8 cellular contexts compared by ENCODE assay signal in genomic region chr3:182795383-182795782, GRCh38. TPM values are rescaled to one million over a fixed set of nuclear protein-coding genes. Genes with fewer than 3 reads are reported as not detected.
A peak's percentile ranks its signal among the peaks of the same experiment; 100 is the strongest.
DNase-seq lines count a peak whose midpoint lies in the region; ATAC-seq and TF ChIP-seq lines count a peak whose summit lies in the region.

No MANE protein-coding gene starts in this region.

- no peak overlapping the region for H4K8ac ChIP-seq in H9 (replicated peaks; ENCODE audit: insufficient read length, low read depth, low read length)

- no peaks in the 10 kb centered on the region for H3K36me3 ChIP-seq in OCI-LY3 (replicated peaks; ENCODE audit: low read depth, low read length)
- H3K36me3 ChIP-seq in adipocyte (ENCODE audit: control insufficient read depth, insufficient read depth, low read length, severe bottlenecking), result no peaks in the 10 kb centered on the region
- H3K36me3 ChIP-seq in upper lobe of left lung, result no peaks in the 10 kb centered on the region

- ATAC-seq in upper lobe of left lung (ENCODE audit: low FRiP score in 2 of 2) (no peak), HG02588 (IDR thresholded peaks at IDR 0.05; ENCODE audit: unreplicated experiment) (no peak)

- no peak for TF ChIP-seq EP300 in upper lobe of left lung (IDR thresholded peaks at IDR 0.05)

- no peak overlapping the region for H3T11ph ChIP-seq in H9 (ENCODE audit: low read length)

- H3K9me3 Mint-ChIP-seq in H9, result no peaks in the 10 kb centered on the region; a peak in 1 of 5 replicates

- no peak overlapping the region for H3K4ac ChIP-seq in H9 (ENCODE audit: low read depth, low read length)

- DNase-seq in H9 (no peak), adipocyte (ENCODE audit: low read depth) (peak; percentile 19), lung microvascular endothelial cell (ENCODE audit: low read depth in 2 of 2) (peak; percentile 17 to 31), upper lobe of left lung (peak in 1 of 2 donors; percentile 36), NCI-H69 (lab: John Stamatoyannopoulos, UW) (no peak)

- no peak overlapping the region for H4K5ac ChIP-seq in H9 (ENCODE audit: insufficient read length, low read depth, low read length)

- H4K20me1 ChIP-seq in H9 (ENCODE audit: control insufficient read depth, insufficient read depth, insufficient read length), result no peaks in the 10 kb centered on the region
- peaks cover 10% of the 10 kb centered on the region for H4K20me1 ChIP-seq in OCI-LY3 (ENCODE audit: insufficient read depth, low read length)

- H3K23ac ChIP-seq in H9 (ENCODE audit: insufficient read length, low read depth, low read length), result no peak overlapping the region

- H2AFZ ChIP-seq in H9 (ENCODE audit: low read length) (no peak overlapping the region), OCI-LY3 (ENCODE audit: low read depth, low read length) (no peak overlapping the region)

- peak overlapping the region; percentile 8 to 86; a peak in 4 of 5 replicates for H3K4me3 Mint-ChIP-seq in H9

- H3K27me3 ChIP-seq in H9 (ENCODE audit: insufficient read depth, low read length) (no peaks in the 10 kb centered on the region), OCI-LY3 (ENCODE audit: low read depth, low read length) (no peaks in the 10 kb centered on the region), adipocyte (replicated peaks; ENCODE audit: control insufficient read depth, insufficient read depth, low read length) (peaks cover 3% of the 10 kb centered on the region), upper lobe of left lung (no peaks in the 10 kb centered on the region)

- H2BK20ac ChIP-seq in H9 (ENCODE audit: low read depth, low read length, poor library complexity, severe bottlenecking), result no peak overlapping the region

- no peak overlapping the region for H3K9ac ChIP-seq in H9 (ENCODE audit: extremely low read depth, insufficient read length, low read length)
- peak overlapping the region; percentile 89 for H3K9ac ChIP-seq in OCI-LY3 (ENCODE audit: low read length)
- H3K9ac ChIP-seq in adipocyte (ENCODE audit: low read length), result peak overlapping the region; percentile 93

- H2BK5ac ChIP-seq in H9 (ENCODE audit: insufficient read length, low read length), result no peak overlapping the region

- no peak overlapping the region for H2BK15ac ChIP-seq in H9 (ENCODE audit: low read depth, low read length)

- WGBS in H9 (ENCODE audit: extremely low coverage, insufficient read length, low lambda C conversion rate), result no CpG with 5 or more reads among the region's 3 CpGs
- WGBS in upper lobe of left lung, 2 donors, result 9 to 30% methylated on average over 3 of the region's 3 CpGs

- H2BK12ac ChIP-seq in H9 (ENCODE audit: insufficient read length, low read depth, low read length), result no peak overlapping the region

- TF ChIP-seq CTCF in GM12875 (IDR thresholded peaks at IDR 0.05; ENCODE audit: borderline replicate concordance, insufficient read depth, low read depth, low read length) (no peak), H9 (conservative IDR thresholded peaks at IDR 0.05) (no peak), OCI-LY3 (IDR thresholded peaks at IDR 0.05; ENCODE audit: low read depth, low read length) (no peak), upper lobe of left lung (IDR thresholded peaks at IDR 0.05) (no peak)

- H3K18ac ChIP-seq in H9 (ENCODE audit: insufficient read length, low read depth, low read length), result no peak overlapping the region

- H3K56ac ChIP-seq in H9 (ENCODE audit: insufficient read length, low read depth, low read length), result no peak overlapping the region

- H3K36me3 Mint-ChIP-seq in H9 (ENCODE audit: insufficient read depth in 1 of 3, low read depth in 3 of 3), result peaks cover 0 to 3% (median 0%) of the 10 kb centered on the region in 3 experiments; a peak in 1 of 7 replicates

- peaks cover 9% of the 10 kb centered on the region for H3K27me3 Mint-ChIP-seq in H9 (ENCODE audit: low read depth)

- H3K4me3 ChIP-seq in GM12875 (ENCODE audit: low read depth, low read length), result peak overlapping the region; percentile 96
- H3K4me3 ChIP-seq in OCI-LY3 (ENCODE audit: low read length), result peak overlapping the region; percentile 87
- H3K4me3 ChIP-seq in adipocyte (ENCODE audit: low read length), result peak overlapping the region; percentile 85
- peak overlapping the region in 3 of 4 donors; percentile 88 to 91 (median 91) for H3K4me3 ChIP-seq in upper lobe of left lung

- no peak overlapping the region for H2AK5ac ChIP-seq in H9 (ENCODE audit: insufficient read length, low read length)

- no peaks in the 10 kb centered on the region for H3K9me3 ChIP-seq in H9 (ENCODE audit: control insufficient read depth, low read depth, low read length)
- no peaks in the 10 kb centered on the region for H3K9me3 ChIP-seq in OCI-LY3 (ENCODE audit: insufficient read depth, low read length)
- no peaks in the 10 kb centered on the region for H3K9me3 ChIP-seq in adipocyte (ENCODE audit: control insufficient read depth, low read length)
- no peaks in the 10 kb centered on the region for H3K9me3 ChIP-seq in upper lobe of left lung

- peaks cover 8% of the 10 kb centered on the region for H3K23me2 ChIP-seq in H9 (ENCODE audit: insufficient read length, low read depth, low read length, poor library complexity, severe bottlenecking)

- H3K27ac ChIP-seq in H9 (ENCODE audit: insufficient read length, low read depth, low read length) (no peak overlapping the region), OCI-LY3 (ENCODE audit: low read length) (peak overlapping the region; percentile 61), upper lobe of left lung (peak overlapping the region; percentile 91 to 100 (median 96))

- no peak overlapping the region for H4K91ac ChIP-seq in H9 (ENCODE audit: insufficient read length, low read depth, low read length)

- no peak overlapping the region for H3K27ac Mint-ChIP-seq in H9

- H3K79me1 ChIP-seq in H9 (ENCODE audit: insufficient read depth, low read depth, low read length, poor library complexity, severe bottlenecking), result no peaks in the 10 kb centered on the region

- no peak for TF ChIP-seq POLR2A in upper lobe of left lung (IDR thresholded peaks at IDR 0.05)

- peaks cover 13 to 20% of the 10 kb centered on the region in 2 experiments for H3K4me1 Mint-ChIP-seq in H9

- no peak overlapping the region for H3K4me2 ChIP-seq in H9 (ENCODE audit: insufficient read depth, insufficient read length, low read length)
- H3K4me2 ChIP-seq in OCI-LY3 (ENCODE audit: low read length), result peak overlapping the region; percentile 87

- H3K14ac ChIP-seq in H9 (ENCODE audit: insufficient read depth, low read length), result no peak overlapping the region

- no peaks in the 10 kb centered on the region for H3K79me2 ChIP-seq in H9 (ENCODE audit: insufficient read depth, low read length)
- peaks cover 64% of the 10 kb centered on the region for H3K79me2 ChIP-seq in OCI-LY3 (ENCODE audit: low read length)

- no peak overlapping the region for H2BK120ac ChIP-seq in H9 (ENCODE audit: low read depth, low read length, poor library complexity, severe bottlenecking)

- H3K4me1 ChIP-seq in H9 (ENCODE audit: insufficient read depth, low read length) (no peaks in the 10 kb centered on the region), OCI-LY3 (ENCODE audit: low read length) (peaks cover 14% of the 10 kb centered on the region), adipocyte (ENCODE audit: control insufficient read depth, insufficient read depth, low read length) (peaks cover 15% of the 10 kb centered on the region), upper lobe of left lung (peaks cover 5 to 27% (median 20%) of the 10 kb centered on the region in 4 donors)

RNA-seq across cellular contexts. Expression of gene ATP11B, which starts 2.1 kb away (rescaled TPM):
- total RNA-seq in H9 (2021) (28.8 and 30.0 TPM in 2 replicates), lung microvascular endothelial cell (71.3 and 101 TPM in 2 replicates), upper lobe of left lung (100 to 1,000 TPM in 1 of 6 donors, 10 to 100 TPM in 5; 56.4 to 102 (median 83.2) TPM)

Comparison
In these comparisons a context has a peak if more than half of its experiments do, and no peak if none do; other contexts are left out.
1. DNase-seq: peak in adipocyte (single experiment) and lung microvascular endothelial cell (2 of 2); none in H9 (single experiment) and NCI-H69 (single experiment).
2. Peak in every context shown above with its lines, with median percentiles within 50 percentile points of each other: H3K4me3 ChIP-seq.